Comparison of ENCODE assay signal across 9 cellular contexts in genomic region chr12:109387425-109388166, GRCh38. TPM values are rescaled to one million over a fixed set of nuclear protein-coding genes. Genes with fewer than 3 reads are reported as not detected.
DNase-seq lines count a peak whose midpoint lies in the region; ATAC-seq and TF ChIP-seq lines count a peak whose summit lies in the region.
"Had no signal": no experiment of that assay in that cellular context is flagged by ENCODE, and none has a peak within 500 bp of the region (broad histone marks: within the 10 kb centered on the region; RNA-seq: fewer than 3 reads in every experiment).

No MANE protein-coding gene starts in this region.

- no peaks in the 10 kb centered on the region for H3K79me2 ChIP-seq in mammary epithelial cell (ENCODE audit: insufficient read depth, low read length)

- dilution Hi-C loops in mammary epithelial cell (cut with HindIII; ENCODE audit: low sequenced_read_pairs): loop anchor here (25.0 kb wide), 1 partner anchor 275 kb away; the partner anchor contains the start of gene ACACB

- H3K9me3 ChIP-seq in mammary epithelial cell (replicated peaks; ENCODE audit: insufficient read depth, low read length): no peaks in the 10 kb centered on the region

- no peak overlapping the region for H2AFZ ChIP-seq in mammary epithelial cell (ENCODE audit: low read depth, low read length)

- BruUV-seq in mammary epithelial cell (replicated peaks; lab: Mats Ljungman, UMichigan): no TSS peak

- no peak overlapping the region for H3K4me3 ChIP-seq in mammary epithelial cell (replicated peaks in 1 of 3; ENCODE audit: insufficient read depth in 1 of 3, low read depth in 2 of 3, low read length in 3 of 3)

- no peaks in the 10 kb centered on the region for H4K20me1 ChIP-seq in mammary epithelial cell (ENCODE audit: insufficient read depth, low read length)

- no peaks in the 10 kb centered on the region for H3K36me3 ChIP-seq in mammary epithelial cell (ENCODE audit: insufficient read depth, low read length)

- TF ChIP-seq CTCF in 22Rv1 (IDR thresholded peaks at IDR 0.05) (peak; percentile 99), GM12872 (IDR thresholded peaks at IDR 0.05; ENCODE audit: insufficient read depth, low read depth, low read length) (peak; percentile 62), mammary epithelial cell (conservative IDR thresholded peaks at IDR 0.05 in 1 of 2, IDR thresholded peaks at IDR 0.05 in 1 of 2; ENCODE audit: extremely low read depth in 1 of 2, insufficient read depth in 1 of 2, low read depth in 1 of 2, low read length in 2 of 2) (peak; percentile 23 to 40)

- no peak overlapping the region for H3K27ac ChIP-seq in 22Rv1
- H3K27ac ChIP-seq in mammary epithelial cell (ENCODE audit: insufficient read depth, low read depth, low read length): no peak overlapping the region

- DNase-seq in NCI-H524 treated with DMSO at 0.1 percent for 48 hours (lab: John Stamatoyannopoulos, UW): peak; percentile 43
- peak; percentile 3 for DNase-seq in mammary epithelial cell
- peak; percentile 24 for DNase-seq in midbrain (lab: John Stamatoyannopoulos, UW)
- DNase-seq in activated T-cell treated with anti-CD3 and anti-CD28 coated beads for 4 hours: no peak
- DNase-seq: activated naive CD8-positive, alpha-beta T cell treated with anti-CD3 and anti-CD28 coated beads, Interleukin-2, amount 10 ng/mL, durations not matched to agents 7 days and 5 days had no signal

- H3K9ac ChIP-seq in mammary epithelial cell (ENCODE audit: insufficient read depth, low read length): no peak overlapping the region

- intact Hi-C loops in mammary epithelial cell (cut with micrococcal nuclease): loop anchor here (5.0 to 10.0 kb wide), 4 partner anchors 85 to 825 kb away; partner anchors contain the start of genes ISCU, SART3 and UNG

- CTCF ChIA-PET in mammary epithelial cell (lab: Charles Lee; ENCODE audit: low non-redundant PET): no interaction called here

- no peak for ATAC-seq in HG03342 (IDR thresholded peaks at IDR 0.05; ENCODE audit: unreplicated experiment)
- no peak for ATAC-seq in GM21528 (IDR thresholded peaks at IDR 0.05; ENCODE audit: low FRiP score, unreplicated experiment)

- no peak overlapping the region for H3K4me2 ChIP-seq in mammary epithelial cell (ENCODE audit: insufficient read depth, low read depth, low read length)

- WGBS in mammary epithelial cell (ENCODE audit: low coverage, missing lambda C conversion rate): 89% methylated on average over 8 of the region's 9 CpGs

- no peaks in the 10 kb centered on the region for H3K4me1 ChIP-seq in mammary epithelial cell (ENCODE audit: insufficient read depth, low read length)

- no peaks in the 10 kb centered on the region for H3K27me3 ChIP-seq in mammary epithelial cell (ENCODE audit: insufficient read depth, low read length)

- in situ Hi-C loops in mammary epithelial cell (cut with MboI; ENCODE audit: low sequenced_read_pairs in 2 of 2): loop anchor here (5.0 to 10.0 kb wide), 3 partner anchors 120 to 283 kb away; no protein-coding TSS in a partner anchor

RNA-seq across cellular contexts. Expression of gene MYO1H, which starts 39.9 kb away (rescaled TPM):
- not detected for total RNA-seq in mammary epithelial cell
- not detected for polyA plus RNA-seq in mammary epithelial cell
- not detected for polyA minus RNA-seq in mammary epithelial cell
- total RNA-seq: activated naive CD8-positive, alpha-beta T cell treated with anti-CD3 and anti-CD28 coated beads, Interleukin-2, amount 10 ng/mL, durations not matched to agents 7 days and 5 days had no signal

Comparison
In these comparisons a context has a peak if more than half of its experiments do, and no peak if none do; other contexts are left out.
1. CTCF ChIP-seq: peak in every context shown above with its lines; median percentile 99 in 22Rv1; 62 in GM12872; 32 in mammary epithelial cell.